ENCODE assay signal across 7 cellular contexts in genomic region chr13:101876951-101877350, GRCh38.
"Had no signal": no experiment of that assay in that cellular context is flagged by ENCODE, and none has a peak within 500 bp of the region (broad histone marks: within the 10 kb centered on the region; RNA-seq: fewer than 3 reads in every experiment).

No MANE protein-coding gene starts in this region.

- H3K4me3 ChIP-seq: GM23338, K562 had no signal

- DNase-seq: H9, HCEC 1CT, IMR-90 had no signal

- FAIRE-seq: H1, HTR-8/SVneo, K562 had no signal
